ENCODE assay signal across 3 cellular contexts in the genomic region with DNA sequence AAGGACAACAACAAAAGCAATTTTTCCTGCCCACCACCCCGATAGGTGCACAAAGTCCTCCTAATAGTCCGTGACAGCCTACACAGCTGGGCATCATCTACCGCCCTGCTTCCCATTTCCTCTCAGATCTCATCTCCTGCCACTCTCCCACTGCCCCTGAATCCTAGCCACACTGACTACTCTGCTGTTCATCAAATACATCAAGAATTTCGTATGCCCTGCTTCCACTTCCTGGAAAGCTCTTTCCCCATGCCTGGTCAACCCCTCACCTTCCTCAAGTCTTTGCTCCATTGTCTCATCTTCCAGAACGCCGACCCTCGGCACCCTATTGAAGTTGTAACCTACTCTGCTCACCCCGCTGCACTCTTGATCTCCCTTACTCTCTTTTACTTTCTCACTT.
"Had no signal": no experiment of that assay in that cellular context is flagged by ENCODE, and none has a peak within 500 bp of the region (broad histone marks: within the 10 kb centered on the region; RNA-seq: fewer than 3 reads in every experiment).

No MANE protein-coding gene starts in this region.

- H3K4me3 ChIP-seq: GM12878 had no signal

- ATAC-seq: GM12878 had no signal

- DNase-seq: GDM1, GF-D8 had no signal
